9 cellular contexts compared by ENCODE assay signal in genomic region chr5:173823721-173824567, GRCh38.
DNase-seq lines count a peak whose midpoint lies in the region; ATAC-seq and TF ChIP-seq lines count a peak whose summit lies in the region.
"Had no signal": no experiment of that assay in that cellular context is flagged by ENCODE, and none has a peak within 500 bp of the region (broad histone marks: within the 10 kb centered on the region; RNA-seq: fewer than 3 reads in every experiment).

No MANE protein-coding gene starts in this region.

- intact Hi-C loops in prostate gland (cut with DNase I): no loop called here

- DNase-seq in GM04504 (ENCODE audit: low read depth) (peak; percentile 56), SW480 (ENCODE audit: low spot score) (peak; percentile 71), fibroblast of the conjunctiva (ENCODE audit: low read depth) (peak; percentile 26), prostate gland (ENCODE audit: low spot score) (peak; percentile 71), GM13976 (ENCODE audit: low spot score) (no peak), NCI-H2227 treated with DMSO at 0.1 percent for 48 hours (lab: John Stamatoyannopoulos, UW) (no peak), CD1c-positive myeloid dendritic cell (ENCODE audit: extremely low spot score) (no peak)

- H3K36me3 ChIP-seq in prostate gland: no peaks in the 10 kb centered on the region
- H3K36me3 ChIP-seq: tibial nerve had no signal

- 70% methylated on average over 10 of the region's 10 CpGs for WGBS in prostate gland

- no peak for TF ChIP-seq POLR2A in prostate gland (IDR thresholded peaks at IDR 0.05)

- TF ChIP-seq CTCF in prostate gland (IDR thresholded peaks at IDR 0.05) (no peak), GM13976 (IDR thresholded peaks at IDR 0.05; ENCODE audit: borderline replicate concordance, control extremely low read depth, extremely low read depth, insufficient read depth, missing control alignments) (no peak)

- H3K9me3 ChIP-seq in prostate gland: no peaks in the 10 kb centered on the region

- in situ Hi-C loops in GM13976 (cut with MboI; ENCODE audit: low sequenced_read_pairs, unreplicated experiment): no loop called here

- no peak for ATAC-seq in GM21576 (IDR thresholded peaks at IDR 0.05; ENCODE audit: unreplicated experiment)

- H3K27me3 ChIP-seq in prostate gland (replicated peaks; ENCODE audit: insufficient read depth): no peaks in the 10 kb centered on the region
- H3K27me3 ChIP-seq: tibial nerve had no signal

- no peak overlapping the region for H3K4me3 ChIP-seq in prostate gland
- H3K4me3 ChIP-seq: tibial nerve had no signal

- H3K4me1 ChIP-seq in prostate gland (replicated peaks): no peaks in the 10 kb centered on the region

- peak overlapping the region; percentile 55 to 63 for H3K27ac ChIP-seq in prostate gland
- H3K27ac ChIP-seq: tibial nerve had no signal

Comparison
In these comparisons a context has a peak if more than half of its experiments do, and no peak if none do; other contexts are left out.
1. DNase-seq: peak in GM04504 (single experiment), SW480 (single experiment), fibroblast of the conjunctiva (single experiment) and prostate gland (single experiment); none in GM13976 (single experiment), NCI-H2227 treated with DMSO at 0.1 percent for 48 hours (single experiment) and CD1c-positive myeloid dendritic cell (single experiment).